Comparison of ENCODE assay signal across 11 cellular contexts in genomic region chr18:32760391-32760790, GRCh38. TPM values are rescaled to one million over a fixed set of nuclear protein-coding genes. Genes with fewer than 3 reads are reported as not detected.
DNase-seq lines count a peak whose midpoint lies in the region; ATAC-seq, FAIRE-seq and TF ChIP-seq lines count a peak whose summit lies in the region.
"Had no signal": no experiment of that assay in that cellular context is flagged by ENCODE, and none has a peak within 500 bp of the region (broad histone marks: within the 10 kb centered on the region; RNA-seq: fewer than 3 reads in every experiment).

No MANE protein-coding gene starts in this region.

- no peak for DNase-seq in GM12892 (ENCODE audit: insufficient read length)
- DNase-seq in T-helper 17 cell = no peak
- DNase-seq in effector CD8-positive, alpha-beta T cell (lab: John Stamatoyannopoulos, UW) = no peak
- DNase-seq in ecto neural progenitor cell (ENCODE audit: low spot score) = no peak
- DNase-seq in CD8-positive, alpha-beta memory T cell = no peak
- no peak for DNase-seq in midbrain (lab: John Stamatoyannopoulos, UW)
- DNase-seq: activated naive CD4-positive, alpha-beta T cell treated with Interleukin-2 at 50 U/mL for 16 hours had no signal

- no peak for TF ChIP-seq POLR2A in GM12892 (IDR thresholded peaks at IDR 0.05; ENCODE audit: low read depth, low read length)

- H3K9me3 ChIP-seq in T-helper 17 cell (ENCODE audit: control insufficient read depth, low read length, poor library complexity, severe bottlenecking) = no peaks in the 10 kb centered on the region
- no peaks in the 10 kb centered on the region for H3K9me3 ChIP-seq in CD8-positive, alpha-beta memory T cell (ENCODE audit: low read length)

- H3K36me3 Mint-ChIP-seq in T-helper 17 cell (ENCODE audit: low read depth) = no peaks in the 10 kb centered on the region
- H3K36me3 Mint-ChIP-seq in CD8-positive, alpha-beta memory T cell = no peaks in the 10 kb centered on the region
- H3K36me3 Mint-ChIP-seq: naive thymus-derived CD8-positive, alpha-beta T cell had no signal

- no peak overlapping the region for H3K4me3 Mint-ChIP-seq in T-helper 17 cell
- H3K4me3 Mint-ChIP-seq in CD8-positive, alpha-beta memory T cell = no peak overlapping the region

- ATAC-seq in GM21367 (IDR thresholded peaks at IDR 0.05; ENCODE audit: unreplicated experiment) (peak; percentile 100), HG03097 (IDR thresholded peaks at IDR 0.05; ENCODE audit: low FRiP score, unreplicated experiment) (peak; percentile 98), T-helper 17 cell (peak; percentile 75)

- no peaks in the 10 kb centered on the region for H3K4me1 ChIP-seq in CD8-positive, alpha-beta memory T cell (ENCODE audit: insufficient read depth, low read length)

- peak; percentile 90 for FAIRE-seq in GM12892 (lab: Jason Lieb, UNC)

- H3K27ac Mint-ChIP-seq in T-helper 17 cell = no peak overlapping the region
- no peak overlapping the region for H3K27ac Mint-ChIP-seq in CD8-positive, alpha-beta memory T cell

- peaks cover 0 to 4% (median 0%) of the 10 kb centered on the region in 5 donors for H3K9me3 Mint-ChIP-seq in CD8-positive, alpha-beta memory T cell

- H3K27me3 Mint-ChIP-seq in T-helper 17 cell = peaks cover 5% of the 10 kb centered on the region
- peaks cover 0 to 12% of the 10 kb centered on the region in 2 donors for H3K27me3 Mint-ChIP-seq in CD8-positive, alpha-beta memory T cell

- POLR2A ChIA-PET in CD8-positive, alpha-beta memory T cell (lab: Charles Lee) = no interaction called here

- no peaks in the 10 kb centered on the region for H3K27me3 ChIP-seq in CD8-positive, alpha-beta memory T cell (ENCODE audit: insufficient read depth, low read length, poor library complexity, severe bottlenecking)

- CTCF ChIA-PET in CD8-positive, alpha-beta memory T cell (lab: Charles Lee) = interaction anchor here (1.1 kb wide), 1 partner anchor 10 kb away, joined by 3 read pairs; no protein-coding TSS in a partner anchor

- H3K4me1 Mint-ChIP-seq in T-helper 17 cell = no peaks in the 10 kb centered on the region
- H3K4me1 Mint-ChIP-seq in CD8-positive, alpha-beta memory T cell = peaks cover 0 to 9% (median 2%) of the 10 kb centered on the region in 3 donors

- no peak overlapping the region for H3K4me3 ChIP-seq in CD8-positive, alpha-beta memory T cell (ENCODE audit: low read length)
- H3K4me3 ChIP-seq: SK-N-MC had no signal

- H3K36me3 ChIP-seq in CD8-positive, alpha-beta memory T cell (ENCODE audit: insufficient read depth, low read length) = no peaks in the 10 kb centered on the region

- no peak overlapping the region for H3K27ac ChIP-seq in CD8-positive, alpha-beta memory T cell (ENCODE audit: low read depth, low read length)
- H3K27ac ChIP-seq: SK-N-MC had no signal

RNA-seq across cellular contexts. Expression of gene KLHL14, which starts 12.4 kb away (rescaled TPM):
- 1.1 TPM for polyA plus RNA-seq in GM12892 (2012; ENCODE audit: missing spikeins)
- total RNA-seq in T-helper 17 cell = under 1 TPM in 1 of 2 donors, not detected in 1; 0.77 TPM
- not detected for total RNA-seq in CD8-positive, alpha-beta memory T cell
- not detected for polyA plus RNA-seq in CD8-positive, alpha-beta memory T cell
- polyA plus RNA-seq: naive thymus-derived CD8-positive, alpha-beta T cell had no signal
